Comparison of ENCODE assay signal across 10 cellular contexts in genomic region chrX:112941209-112941788, GRCh38.
A peak's percentile ranks its signal among the peaks of the same experiment; 100 is the strongest.
DNase-seq lines count a peak whose midpoint lies in the region; ATAC-seq lines count a peak whose summit lies in the region.
"Had no signal": no experiment of that assay in that cellular context is flagged by ENCODE, and none has a peak within 500 bp of the region (broad histone marks: within the 10 kb centered on the region; RNA-seq: fewer than 3 reads in every experiment).

No MANE protein-coding gene starts in this region.

- H3K36me3 ChIP-seq in SJCRH30, result no peaks in the 10 kb centered on the region
- H3K36me3 ChIP-seq in skeletal muscle tissue (ENCODE audit: control insufficient read depth in 3 of 3, insufficient read depth in 3 of 3, low read length in 3 of 3), result no peaks in the 10 kb centered on the region

- H3K4me1 ChIP-seq in SJCRH30 (no peaks in the 10 kb centered on the region; the same call in 1 of the 2 replicates), skeletal muscle tissue (ENCODE audit: control insufficient read depth in 3 of 3, insufficient read depth in 3 of 3, low read length in 3 of 3) (no peaks in the 10 kb centered on the region)
- H3K4me1 ChIP-seq: parathyroid adenoma had no signal

- H3K9me3 ChIP-seq in SJCRH30 (replicated peaks) (no peaks in the 10 kb centered on the region), skeletal muscle tissue (ENCODE audit: control insufficient read depth in 3 of 3, low read length in 3 of 3) (no peaks in the 10 kb centered on the region)

- H3K4me3 ChIP-seq in SJCRH30 (no peak overlapping the region), skeletal muscle tissue (ENCODE audit: low read length in 3 of 3) (peak overlapping the region in 2 of 3 donors; percentile 54 to 62)

- DNase-seq in DMS53 (lab: John Stamatoyannopoulos, UW) (peak; percentile 29), DMS53 treated with DMSO at 0.1 percent for 48 hours (lab: John Stamatoyannopoulos, UW; ENCODE audit: unreplicated experiment) (no peak), SJCRH30 (peak; percentile 8 to 39), AG08396 (ENCODE audit: low spot score) (no peak), putamen (ENCODE audit: low spot score) (no peak), HT-29 (ENCODE audit: low spot score) (no peak)

- H3K27ac ChIP-seq in SJCRH30 (no peak overlapping the region), skeletal muscle tissue (ENCODE audit: low read depth, low read length) (no peak overlapping the region)
- H3K27ac ChIP-seq: 22Rv1, parathyroid adenoma had no signal

- H3K27me3 ChIP-seq in SJCRH30, result no peaks in the 10 kb centered on the region
- no peaks in the 10 kb centered on the region for H3K27me3 ChIP-seq in skeletal muscle tissue (ENCODE audit: control insufficient read depth in 3 of 3, insufficient read depth in 3 of 3, low read length in 3 of 3)

- peak overlapping the region in 1 of 3 donors; percentile 28 for H3K9ac ChIP-seq in skeletal muscle tissue (ENCODE audit: low read depth in 1 of 3, low read length in 3 of 3)
- H3K9ac ChIP-seq: parathyroid adenoma had no signal

- ATAC-seq in HG02885 (IDR thresholded peaks at IDR 0.05; ENCODE audit: poor library complexity, unreplicated experiment), result peak; percentile 87

Comparison
In these comparisons a context has a peak if more than half of its experiments do, and no peak if none do; other contexts are left out.
1. DNase-seq: peak in DMS53 (single experiment) and SJCRH30 (2 of 2); none in DMS53 treated with DMSO at 0.1 percent for 48 hours (single experiment), AG08396 (single experiment), putamen (single experiment) and HT-29 (single experiment).